Comparison of ENCODE assay signal across 10 cellular contexts in the genomic region with DNA sequence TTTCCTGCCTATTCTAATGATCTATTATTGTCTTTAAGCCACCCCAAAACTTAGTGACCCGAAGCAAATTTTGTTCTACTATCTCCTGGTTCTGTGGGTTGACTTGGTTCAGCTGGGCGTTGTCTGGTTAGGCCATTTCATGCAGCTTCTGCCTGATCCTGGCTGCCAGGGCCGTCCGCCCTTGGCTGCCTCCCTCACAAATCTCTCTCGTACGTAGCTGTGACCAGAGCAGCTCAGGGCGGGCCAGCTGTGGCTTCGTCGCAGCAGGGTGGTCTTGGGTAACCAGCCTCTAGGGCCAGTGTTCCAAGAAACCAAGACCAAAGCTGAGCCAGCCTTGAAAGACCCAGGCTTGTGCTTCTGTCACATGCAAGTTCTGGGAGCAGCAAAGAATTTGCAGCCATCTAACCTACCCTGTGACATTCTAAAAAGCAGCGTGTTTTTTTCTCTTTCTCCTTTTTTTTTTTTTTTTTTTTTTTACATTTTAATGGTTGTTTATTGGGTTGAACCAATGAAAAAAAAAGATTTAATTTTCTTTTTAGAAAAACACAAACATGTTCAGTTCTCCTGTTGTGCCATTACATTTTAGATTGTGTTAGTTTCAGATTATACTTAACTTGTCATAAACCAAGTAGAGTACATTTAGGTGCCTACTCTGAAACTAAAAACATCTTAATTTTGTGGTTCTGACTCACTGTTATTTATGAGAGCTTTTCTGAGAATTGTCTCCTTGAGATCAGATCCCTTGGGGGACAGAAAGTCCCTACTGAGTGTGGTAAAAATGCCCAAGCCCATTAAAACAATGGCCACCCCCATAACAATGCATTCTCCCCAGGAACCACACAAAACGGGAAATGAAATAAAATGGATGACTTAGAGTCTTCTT.
DNase-seq lines count a peak whose midpoint lies in the region; ATAC-seq lines count a peak whose summit lies in the region.
"Had no signal": no experiment of that assay in that cellular context is flagged by ENCODE, and none has a peak within 500 bp of the region (broad histone marks: within the 10 kb centered on the region; RNA-seq: fewer than 3 reads in every experiment).

No MANE protein-coding gene starts in this region.

- H3K4me1 Mint-ChIP-seq in activated T-helper 2 cell treated with anti-CD3 and anti-CD28 coated beads, Interferon-gamma antibody, Interleukin-2, Interleukin-4, amounts not matched to agents 10 μg/mL and 5 μg/mL and 100 μg/mL, durations not matched to agents 14 hours and 24 hours and 36 hours (ENCODE audit: low read depth) = peaks cover 56% of the 10 kb centered on the region

- no peaks in the 10 kb centered on the region for H3K27me3 Mint-ChIP-seq in activated T-helper 2 cell treated with anti-CD3 and anti-CD28 coated beads, Interferon-gamma antibody, Interleukin-2, Interleukin-4, amounts not matched to agents 10 μg/mL and 5 μg/mL and 100 μg/mL, durations not matched to agents 14 hours and 24 hours and 36 hours (ENCODE audit: low read depth)
- H3K27me3 Mint-ChIP-seq: naive thymus-derived CD4-positive, alpha-beta T cell had no signal

- peak overlapping the region; percentile 91 for H3K27ac Mint-ChIP-seq in activated T-helper 2 cell treated with anti-CD3 and anti-CD28 coated beads, Interferon-gamma antibody, Interleukin-2, Interleukin-4, amounts not matched to agents 10 μg/mL and 5 μg/mL and 100 μg/mL, durations not matched to agents 14 hours and 24 hours and 36 hours

- peak; percentile 41 for DNase-seq in AG20443 (ENCODE audit: low spot score)
- DNase-seq in activated T-helper 2 cell treated with anti-CD3 and anti-CD28 coated beads, Interferon-gamma antibody, Interleukin-2, Interleukin-4, amounts not matched to agents 10 μg/mL and 5 μg/mL and 100 μg/mL, durations not matched to agents 14 hours and 24 hours and 36 hours (ENCODE audit: low spot score) = no peak
- DNase-seq in NCI-H1105 (lab: John Stamatoyannopoulos, UW) = no peak
- DNase-seq in anterior cingulate cortex (lab: John Stamatoyannopoulos, UW) = no peak
- no peak for DNase-seq in NCI-H446 treated with DMSO at 0.1 percent for 48 hours (lab: John Stamatoyannopoulos, UW)
- DNase-seq: DND-41; naive thymus-derived CD4-positive, alpha-beta T cell had no signal

- intact Hi-C loops in activated T-helper 2 cell treated with anti-CD3 and anti-CD28 coated beads, Interferon-gamma antibody, Interleukin-2, Interleukin-4, amounts not matched to agents 10 μg/mL and 5 μg/mL and 100 μg/mL, durations not matched to agents 14 hours and 24 hours and 36 hours (cut with micrococcal nuclease) = loop anchor here (1.0 to 10.0 kb wide), 9 partner anchors 13 to 1182 kb away; a partner anchor contains a TSS

- H3K9me3 Mint-ChIP-seq in activated T-helper 2 cell treated with anti-CD3 and anti-CD28 coated beads, Interferon-gamma antibody, Interleukin-2, Interleukin-4, amounts not matched to agents 10 μg/mL and 5 μg/mL and 100 μg/mL, durations not matched to agents 14 hours and 24 hours and 36 hours = no peaks in the 10 kb centered on the region
- H3K9me3 Mint-ChIP-seq: naive thymus-derived CD4-positive, alpha-beta T cell had no signal

- no peak overlapping the region for H3K4me3 Mint-ChIP-seq in activated T-helper 2 cell treated with anti-CD3 and anti-CD28 coated beads, Interferon-gamma antibody, Interleukin-2, Interleukin-4, amounts not matched to agents 10 μg/mL and 5 μg/mL and 100 μg/mL, durations not matched to agents 14 hours and 24 hours and 36 hours (ENCODE audit: low read depth)

- ATAC-seq in GM18873 (IDR thresholded peaks at IDR 0.05; ENCODE audit: low FRiP score, unreplicated experiment) (peak; percentile 41), HG03060 (IDR thresholded peaks at IDR 0.05; ENCODE audit: low read depth, unreplicated experiment) (peak; percentile 45), esophagus mucosa (no peak)
- ATAC-seq: naive thymus-derived CD4-positive, alpha-beta T cell had no signal

- H3K36me3 Mint-ChIP-seq in activated T-helper 2 cell treated with anti-CD3 and anti-CD28 coated beads, Interferon-gamma antibody, Interleukin-2, Interleukin-4, amounts not matched to agents 10 μg/mL and 5 μg/mL and 100 μg/mL, durations not matched to agents 14 hours and 24 hours and 36 hours (ENCODE audit: low read depth) = no peaks in the 10 kb centered on the region
